In the genomic region with DNA sequence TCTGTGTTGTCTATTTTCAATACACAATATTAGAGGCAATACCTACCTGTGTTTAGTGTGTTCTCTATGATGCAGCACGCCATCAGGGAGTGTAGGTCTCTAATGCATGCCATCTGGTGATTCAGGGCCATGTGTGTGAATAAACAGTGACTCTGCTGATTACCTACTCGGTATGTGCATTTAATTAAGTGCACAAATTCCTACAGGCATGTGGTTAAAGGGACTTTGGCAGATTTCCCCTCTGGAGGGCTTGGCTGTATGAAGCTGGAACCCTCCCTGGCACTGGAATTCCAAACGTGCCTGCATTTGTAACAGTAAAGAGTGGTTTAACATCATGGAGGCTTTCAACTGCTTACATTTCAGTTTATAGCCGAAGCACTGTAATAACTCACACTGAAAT, we compare ENCODE assay signal across 13 cellular contexts.
A peak's percentile ranks its signal among the peaks of the same experiment; 100 is the strongest.
DNase-seq lines count a peak whose midpoint lies in the region; TF ChIP-seq lines count a peak whose summit lies in the region.
"Had no signal": no experiment of that assay in that cellular context is flagged by ENCODE, and none has a peak within 500 bp of the region (broad histone marks: within the 10 kb centered on the region; RNA-seq: fewer than 3 reads in every experiment).

No MANE protein-coding gene starts in this region.

- H3K27me3 Mint-ChIP-seq in progenitor cell of endocrine pancreas = no peaks in the 10 kb centered on the region

- H3K27ac Mint-ChIP-seq in progenitor cell of endocrine pancreas = no peak overlapping the region
- H3K27ac Mint-ChIP-seq: activated CD8-positive, alpha-beta T cell treated with anti-CD3 and anti-CD28 coated beads, Interleukin-2, amount 10 ng/mL, durations not matched to agents 7 days and 5 days; type B pancreatic cell had no signal

- peaks cover 16% of the 10 kb centered on the region for H3K9me3 Mint-ChIP-seq in progenitor cell of endocrine pancreas (ENCODE audit: low read depth)

- H3K36me3 Mint-ChIP-seq in progenitor cell of endocrine pancreas (ENCODE audit: insufficient read depth) = peaks cover 6% of the 10 kb centered on the region

- DNase-seq in DMS 273 (lab: John Stamatoyannopoulos, UW; ENCODE audit: unreplicated experiment) = peak; percentile 75
- peak; percentile 76 for DNase-seq in NCI-H524 treated with DMSO at 0.1 percent for 48 hours (lab: John Stamatoyannopoulos, UW)
- peak; percentile 37 for DNase-seq in dedifferentiated amniotic fluid mesenchymal stem cell (ENCODE audit: extremely low spot score)
- DNase-seq in kidney tubule cell (ENCODE audit: low spot score) = peak; percentile 64
- DNase-seq in progenitor cell of endocrine pancreas (ENCODE audit: low spot score, unreplicated experiment) = no peak
- no peak for DNase-seq in NCI-H2029 (lab: John Stamatoyannopoulos, UW)
- no peak for DNase-seq in NK-92 treated with Interleukin-12 subunit alpha and Interleukin-12 subunit beta, amount 100 ng/mL, for 24 hours (lab: John Stamatoyannopoulos, UW)
- DNase-seq in erythroblast (lab: John Stamatoyannopoulos, UW) = no peak
- DNase-seq: activated CD8-positive, alpha-beta T cell treated with anti-CD3 and anti-CD28 coated beads, Interleukin-2, amount 10 ng/mL, durations not matched to agents 7 days and 5 days; anterior cingulate cortex; small intestine; stimulated activated naive CD4-positive, alpha-beta T cell treated with Interleukin-2 at 50 U/mL for 16 hours had no signal

- no peak for TF ChIP-seq CTCF in progenitor cell of endocrine pancreas (IDR thresholded peaks at IDR 0.05; ENCODE audit: unreplicated experiment)

- no peak for TF ChIP-seq POLR2A in erythroblast (IDR thresholded peaks at IDR 0.05; ENCODE audit: low read length)

- no peak overlapping the region for H3K4me3 Mint-ChIP-seq in progenitor cell of endocrine pancreas (ENCODE audit: low read depth)
- H3K4me3 Mint-ChIP-seq: activated CD8-positive, alpha-beta T cell treated with anti-CD3 and anti-CD28 coated beads, Interleukin-2, amount 10 ng/mL, durations not matched to agents 7 days and 5 days; type B pancreatic cell had no signal

- H3K4me1 Mint-ChIP-seq in progenitor cell of endocrine pancreas (ENCODE audit: low read depth) = no peaks in the 10 kb centered on the region

Comparison
In these comparisons a context has a peak if more than half of its experiments do, and no peak if none do; other contexts are left out.
1. DNase-seq: peak in DMS 273 (single experiment), NCI-H524 treated with DMSO at 0.1 percent for 48 hours (single experiment), dedifferentiated amniotic fluid mesenchymal stem cell (single experiment) and kidney tubule cell (single experiment); none in progenitor cell of endocrine pancreas (single experiment), NCI-H2029 (single experiment), NK-92 treated with Interleukin-12 subunit alpha and Interleukin-12 subunit beta, amount 100 ng/mL, for 24 hours (single experiment) and erythroblast (0 of 2).